ENCODE assay signal across 7 cellular contexts in the genomic region with DNA sequence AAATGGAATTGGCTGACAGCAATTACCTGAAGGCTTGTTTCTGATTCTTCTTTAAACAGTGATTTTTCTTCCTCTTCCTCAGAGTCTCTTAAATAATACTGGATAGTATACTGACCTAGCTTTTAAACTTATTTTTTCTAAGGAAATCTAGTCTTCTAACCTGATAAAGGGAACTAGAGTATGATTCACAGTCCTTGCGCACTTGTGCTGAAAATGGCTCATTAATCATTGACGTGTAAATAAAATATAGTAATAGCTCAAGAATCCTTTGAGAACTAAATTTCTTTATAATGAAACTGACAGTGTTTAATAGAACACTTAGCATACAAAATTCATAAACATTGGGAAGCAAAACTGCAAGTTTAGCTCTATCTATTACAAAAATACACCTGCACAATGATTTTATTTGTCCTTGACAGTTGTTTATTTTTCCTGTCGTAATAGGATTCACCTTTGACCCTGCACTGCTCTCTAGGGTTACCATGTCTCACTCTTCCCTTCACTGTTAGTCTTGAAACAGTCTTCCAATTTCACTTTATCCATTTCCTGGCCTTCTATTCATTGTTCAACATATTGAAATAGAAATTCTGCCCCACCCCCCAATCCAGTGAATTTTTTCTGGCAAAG.
A peak's percentile ranks its signal among the peaks of the same experiment; 100 is the strongest.
DNase-seq lines count a peak whose midpoint lies in the region; ATAC-seq, FAIRE-seq and TF ChIP-seq lines count a peak whose summit lies in the region.
"Not testable (repeated sequence)": the region's sequence is repeated elsewhere in the genome, so short reads cannot be mapped to it uniquely, and the experiment has no call there.

No MANE protein-coding gene starts in this region.

- TF ChIP-seq CTCF in body of pancreas (IDR thresholded peaks at IDR 0.05); heart left ventricle (IDR thresholded peaks at IDR 0.05); pancreas (IDR thresholded peaks at IDR 0.05): not testable (repeated sequence)

- WGBS in body of pancreas, 2 donors: 8 to 20% methylated on average over 3 of the region's 3 CpGs
- WGBS in heart left ventricle, 4 donors: 43 to 54% (median 48%) methylated on average over 3 of the region's 3 CpGs
- 13 to 15% methylated on average over 3 of the region's 3 CpGs for WGBS in pancreas, 2 donors

- not testable (repeated sequence) for H3K9me3 ChIP-seq in body of pancreas, heart left ventricle, pancreas

- not testable (repeated sequence) for DNase-seq in H54 (ENCODE audit: insufficient read length, low spot score); body of pancreas; epithelial cell of prostate (ENCODE audit: low read depth, low spot score); heart left ventricle; pancreas
- DNase-seq in NCI-H69 (lab: John Stamatoyannopoulos, UW) (peak; percentile 9), kidney tubule cell (ENCODE audit: low spot score) (peak; percentile 68)

- H3K36me3 ChIP-seq in body of pancreas (replicated peaks in 1 of 2; ENCODE audit: insufficient read depth in 1 of 2, low read depth in 2 of 2); heart left ventricle; pancreas: not testable (repeated sequence)

- H3K27me3 ChIP-seq in body of pancreas, pancreas: not testable (repeated sequence)
- H3K27me3 ChIP-seq in heart left ventricle: peaks cover 0 to 26% (median 0%) of the 10 kb centered on the region in 9 donors

- peak; percentile 69 for FAIRE-seq in H54 (lab: Jason Lieb, UNC)
- FAIRE-seq in pancreas (lab: Jason Lieb, UNC): not testable (repeated sequence)

- H3K4me3 ChIP-seq in body of pancreas, pancreas: not testable (repeated sequence)
- H3K4me3 ChIP-seq in heart left ventricle: peak overlapping the region in 11 of 12 donors; percentile 14 to 65 (median 47)

- intact Hi-C loops in body of pancreas (cut with DNase I); pancreas (cut with DNase I): not testable (repeated sequence)
- intact Hi-C loops in heart left ventricle (cut with DNase I): loop anchor here in 6 of 10 donors (2.0 to 10.0 kb wide), 4 partner anchors 121 to 253 kb away; partner anchors contain the start of genes SYT2 (in 3 of the 6), PPP1R12B (in 2 of the 6) and UBE2T (in 2 of the 6)

- H3K27ac ChIP-seq in body of pancreas: peak overlapping the region in 3 of 4 donors; percentile 44 to 65 (median 59)
- H3K27ac ChIP-seq in epithelial cell of prostate: peak overlapping the region; percentile 47
- peak overlapping the region; percentile 8 to 97 (median 62) for H3K27ac ChIP-seq in heart left ventricle
- H3K27ac ChIP-seq in pancreas: peak overlapping the region in 2 of 4 donors; percentile 48 to 62

- TF ChIP-seq POLR2A in H54 (IDR thresholded peaks at IDR 0.05; ENCODE audit: low read depth, low read length); body of pancreas (IDR thresholded peaks at IDR 0.05); heart left ventricle (IDR thresholded peaks at IDR 0.05): not testable (repeated sequence)

- H3K4me1 ChIP-seq in body of pancreas (peaks cover 44% of the 10 kb centered on the region), heart left ventricle (peaks cover 0 to 21% (median 9%) of the 10 kb centered on the region in 12 donors), pancreas (peaks cover 25 to 27% (median 26%) of the 10 kb centered on the region in 3 donors)

- peak; percentile 46 for ATAC-seq in body of pancreas
- not testable (repeated sequence) for ATAC-seq in heart left ventricle
- peak; percentile 42 to 62 (median 46) for ATAC-seq in pancreas
